24 cellular contexts compared by ENCODE assay signal in the genomic region with DNA sequence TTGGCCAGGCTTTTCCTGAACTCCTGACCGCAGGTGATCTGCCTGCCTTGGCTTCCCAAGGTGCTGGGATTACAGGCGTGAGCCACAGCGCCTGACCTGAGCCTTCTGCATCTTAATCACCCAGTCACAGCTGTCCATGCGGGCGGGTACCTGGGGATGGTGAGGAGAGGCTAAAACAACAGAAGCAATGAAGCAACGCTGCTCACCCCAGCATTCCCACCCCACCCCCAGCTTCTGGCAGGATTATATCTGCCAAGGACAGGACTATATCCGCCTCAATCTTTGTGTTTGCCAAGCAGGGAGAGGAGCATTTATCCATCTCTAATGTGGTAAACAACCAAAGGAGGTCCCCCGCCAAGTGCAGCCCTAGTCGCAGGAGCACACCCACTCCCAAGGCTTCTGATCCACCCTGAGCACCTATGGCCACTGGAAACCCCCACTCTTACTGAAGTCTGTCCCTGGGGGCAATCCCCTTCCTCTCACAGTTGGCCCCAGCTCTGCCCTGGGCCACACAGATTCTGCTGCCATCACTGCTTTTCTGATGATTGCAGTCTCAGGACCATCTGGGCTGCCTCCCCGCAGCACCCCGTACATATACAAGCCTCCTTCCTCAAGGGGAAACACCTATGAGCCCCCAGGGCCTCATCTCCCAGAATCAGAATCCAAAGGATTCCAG. TPM values are rescaled to one million over a fixed set of nuclear protein-coding genes. Genes with fewer than 3 reads are reported as not detected.
DNase-seq lines count a peak whose midpoint lies in the region; ATAC-seq and TF ChIP-seq lines count a peak whose summit lies in the region.
"Had no signal": no experiment of that assay in that cellular context is flagged by ENCODE, and none has a peak within 500 bp of the region (broad histone marks: within the 10 kb centered on the region; RNA-seq: fewer than 3 reads in every experiment).

No MANE protein-coding gene starts in this region.

- H4K8ac ChIP-seq in mesendoderm (ENCODE audit: low read depth, low read length): no peak overlapping the region

- H3K4me3 ChIP-seq in mesendoderm (ENCODE audit: low read length): no peak overlapping the region
- H3K4me3 ChIP-seq in thyroid gland (replicated peaks in 1 of 3): no peak overlapping the region
- H3K4me3 ChIP-seq in aorta (ENCODE audit: low read length in 2 of 2): no peak overlapping the region
- H3K4me3 ChIP-seq: K562, lower lobe of right lung had no signal

- H2BK15ac ChIP-seq in mesendoderm (replicated peaks; ENCODE audit: low read depth): no peak overlapping the region

- no peak overlapping the region for H3K56ac ChIP-seq in mesendoderm (ENCODE audit: low read length)

- no peak overlapping the region for H4K5ac ChIP-seq in mesendoderm (ENCODE audit: low read length)

- no peak overlapping the region for H3K18ac ChIP-seq in mesendoderm (ENCODE audit: low read length)

- no peak overlapping the region for H2AK5ac ChIP-seq in mesendoderm (ENCODE audit: low read length)

- H3K79me1 ChIP-seq in mesendoderm (ENCODE audit: low read length): no peaks in the 10 kb centered on the region

- H3K79me2 ChIP-seq in mesendoderm (ENCODE audit: control insufficient read depth, insufficient read depth, low read length): no peaks in the 10 kb centered on the region

- DNase-seq in NCI-H82 (lab: John Stamatoyannopoulos, UW): peak; percentile 42
- no peak for DNase-seq in NCI-H82 treated with DMSO at 0.1 percent for 48 hours (lab: John Stamatoyannopoulos, UW; ENCODE audit: unreplicated experiment)
- no peak for DNase-seq in mesendoderm
- peak; percentile 48 to 87 for DNase-seq in thyroid gland
- DNase-seq in NCI-H524 (lab: John Stamatoyannopoulos, UW): no peak
- no peak for DNase-seq in aorta
- DNase-seq: activated CD4-positive, alpha-beta memory T cell treated with anti-CD3 and anti-CD28 coated beads, Interleukin-2, amount 10 ng/mL, durations not matched to agents 7 days and 5 days; activated CD4-positive, CD25-positive, alpha-beta regulatory T cell; activated naive CD4-positive, alpha-beta T cell treated with anti-CD3 and anti-CD28 coated beads, Interleukin-2, amount 50 U/mL, for 16 hours; immature natural killer cell; lower lobe of right lung; naive thymus-derived CD4-positive, alpha-beta T cell; NCI-H1694; NCI-H2227 treated with DMSO at 0.1 percent for 48 hours; NK-92 treated with Interleukin-12 subunit alpha and Interleukin-12 subunit beta, amount 100 ng/mL, for 24 hours; posterior cingulate gyrus; stimulated activated CD4-positive, alpha-beta T cell treated with anti-CD3 and anti-CD28 coated beads, Interleukin-4, amount 100 ng/mL, for 1 hour; T-helper 9 cell had no signal

- H3K4me1 ChIP-seq in mesendoderm (ENCODE audit: control insufficient read depth, low read depth, low read length) (peaks cover 6% of the 10 kb centered on the region), thyroid gland (peaks cover 5 to 19% of the 10 kb centered on the region in 2 donors), aorta (ENCODE audit: control insufficient read depth in 1 of 2, insufficient read depth in 2 of 2, low read length in 2 of 2) (no peaks in the 10 kb centered on the region)

- no peak overlapping the region for H3K23ac ChIP-seq in mesendoderm (ENCODE audit: low read length)

- H2BK120ac ChIP-seq in mesendoderm (ENCODE audit: low read depth, low read length): no peak overlapping the region

- intact Hi-C loops in thyroid gland (cut with DNase I) (no loop called here), aorta (cut with DNase I) (no loop called here)

- H2BK5ac ChIP-seq in mesendoderm (ENCODE audit: low read length): peak overlapping the region; percentile 22

- WGBS in mesendoderm (ENCODE audit: extremely low coverage, insufficient coverage, low lambda C conversion rate): no CpG with 5 or more reads among the region's 11 CpGs
- 47 to 52% methylated on average over 7 to 11 of the region's 11 CpGs for WGBS in thyroid gland, 2 donors
- 73 to 77% methylated on average over 11 of the region's 11 CpGs for WGBS in aorta, 2 donors

- no peak overlapping the region for H3K9ac ChIP-seq in mesendoderm (ENCODE audit: low read length)

- H3K27me3 ChIP-seq in mesendoderm (ENCODE audit: insufficient read depth, low read length, poor library complexity) (no peaks in the 10 kb centered on the region), thyroid gland (no peaks in the 10 kb centered on the region), aorta (ENCODE audit: control insufficient read depth in 1 of 2, insufficient read depth in 2 of 2, low read length in 1 of 2) (no peaks in the 10 kb centered on the region)

- no peaks in the 10 kb centered on the region for H3K36me3 ChIP-seq in mesendoderm (ENCODE audit: control insufficient read depth, insufficient read depth, low read length)
- H3K36me3 ChIP-seq in thyroid gland: no peaks in the 10 kb centered on the region
- no peaks in the 10 kb centered on the region for H3K36me3 ChIP-seq in aorta (ENCODE audit: control insufficient read depth in 1 of 2, insufficient read depth in 2 of 2, low read length in 1 of 2)
- H3K36me3 ChIP-seq: lower lobe of right lung had no signal

- no peak overlapping the region for H3K27ac ChIP-seq in mesendoderm (ENCODE audit: low read depth, low read length)
- peak overlapping the region in 2 of 3 donors; percentile 2 to 38 for H3K27ac ChIP-seq in thyroid gland
- H3K27ac ChIP-seq in aorta (ENCODE audit: low read depth in 1 of 2, low read length in 2 of 2): no peak overlapping the region
- H3K27ac ChIP-seq: 22Rv1, lower lobe of right lung had no signal

- H3K9me3 ChIP-seq in thyroid gland (no peaks in the 10 kb centered on the region), aorta (ENCODE audit: control insufficient read depth, low read length) (no peaks in the 10 kb centered on the region)
- H3K9me3 ChIP-seq: lower lobe of right lung had no signal

- H3K4ac ChIP-seq in mesendoderm (ENCODE audit: low read depth, low read length): no peak overlapping the region

- no peak overlapping the region for H3K4me2 ChIP-seq in mesendoderm (ENCODE audit: low read length)

- no peak for TF ChIP-seq POLR2A in thyroid gland (IDR thresholded peaks at IDR 0.05)

- TF ChIP-seq CTCF in thyroid gland (IDR thresholded peaks at IDR 0.05): no peak

- no peak for ATAC-seq in aorta (ENCODE audit: low FRiP score)
- ATAC-seq: K562; lower lobe of right lung; naive thymus-derived CD4-positive, alpha-beta T cell; SK-N-SH treated with all-trans-retinoic acid at 6 μM for 48 hours had no signal

RNA-seq across cellular contexts. Expression of gene LGALS2, which starts 8.8 kb away (rescaled TPM):
- polyA plus RNA-seq in mesendoderm (2013, experiment 1 of 2): not detected
- polyA plus RNA-seq in mesendoderm (2013, experiment 2 of 2): not detected
- total RNA-seq in thyroid gland (not detected), aorta (1 to 10 TPM in 1 of 2 donors, not detected in 1; 2.1 TPM)
- 10 to 100 TPM in 1 of 2 donors, not detected in 1; 22.8 TPM for polyA plus RNA-seq in aorta
- total RNA-seq: activated CD4-positive, alpha-beta memory T cell treated with anti-CD3 and anti-CD28 coated beads, Interleukin-2, amount 10 ng/mL, durations not matched to agents 7 days and 5 days; Daoy; fibroblast of lung; K562; RPMI7951 had no signal
- polyA plus RNA-seq: K562 had no signal

RNA-seq across cellular contexts. Expression of gene GGA1, which starts 20.0 kb away (rescaled TPM):
- 23.0 TPM for polyA plus RNA-seq in mesendoderm (2013, experiment 1 of 2)
- polyA plus RNA-seq in mesendoderm (2013, experiment 2 of 2): 23.5 TPM
- total RNA-seq in thyroid gland: 10 to 100 TPM; 46.2 to 90.5 (median 60.4) TPM
- total RNA-seq in aorta: 10 to 100 TPM; 35.7 to 62.7 TPM
- 10 to 100 TPM; 14.4 to 68.7 TPM for polyA plus RNA-seq in aorta

RNA-seq across cellular contexts. Expression of gene CDC42EP1, which starts 28.4 kb away (rescaled TPM):
- polyA plus RNA-seq in mesendoderm (2013, experiment 1 of 2): 70.7 TPM
- 66.2 TPM for polyA plus RNA-seq in mesendoderm (2013, experiment 2 of 2)
- total RNA-seq in thyroid gland: 10 to 100 TPM; 15.7 to 23.3 (median 18.3) TPM
- 10 to 100 TPM; 69.1 to 76.3 TPM for total RNA-seq in aorta
- polyA plus RNA-seq in aorta: 10 to 100 TPM; 26.0 to 44.6 TPM
- polyA plus RNA-seq: naive thymus-derived CD4-positive, alpha-beta T cell had no signal

RNA-seq across cellular contexts. Expression of gene SH3BP1, which starts 50.8 kb away (rescaled TPM):
- 19.3 TPM for polyA plus RNA-seq in mesendoderm (2013, experiment 1 of 2)
- 19.6 TPM for polyA plus RNA-seq in mesendoderm (2013, experiment 2 of 2)
- total RNA-seq in thyroid gland (10 to 100 TPM in 1 of 4 donors, 1 to 10 TPM in 2, under 1 TPM in 1; 0.81 to 10.1 (median 3.3) TPM), aorta (10 to 100 TPM in 1 of 2 donors, 1 to 10 TPM in 1; 7.2 to 18.2 TPM)
- polyA plus RNA-seq in aorta: 10 to 100 TPM in 1 of 2 donors, 1 to 10 TPM in 1; 3.5 to 14.8 TPM

Comparison
In these comparisons a context has a peak if more than half of its experiments do, and no peak if none do; other contexts are left out.
1. DNase-seq: peak in NCI-H82 (single experiment) and thyroid gland (2 of 2); none in NCI-H82 treated with DMSO at 0.1 percent for 48 hours (single experiment), mesendoderm (single experiment), NCI-H524 (0 of 2) and aorta (0 of 2).
2. H3K27ac ChIP-seq: peak in thyroid gland (2 of 3); none in mesendoderm (single experiment) and aorta (0 of 2).